ENCODE assay signal across 8 cellular contexts in genomic region chr9:137302176-137303030, GRCh38. TPM values are rescaled to one million over a fixed set of nuclear protein-coding genes. Genes with fewer than 3 reads are reported as not detected.
DNase-seq lines count a peak whose midpoint lies in the region; ATAC-seq and TF ChIP-seq lines count a peak whose summit lies in the region.

Gene NRARP (minus strand): TSS chr9:137302271. CDS start chr9:137301928, 343 bp downstream.

- H3K4me1 Mint-ChIP-seq in activated naive CD8-positive, alpha-beta T cell treated with anti-CD3 and anti-CD28 coated beads, Interleukin-2, amount 50 U/mL, for 24 hours = peaks cover 23% of the 10 kb centered on the region

- WGBS in psoas muscle, 3 donors = 9 to 18% (median 14%) methylated on average over 50 to 121 of the region's 121 CpGs
- 5% methylated on average over 119 of the region's 121 CpGs for WGBS in urinary bladder

- H3K9me2 ChIP-seq in HCT116 (ENCODE audit: insufficient read depth) = no peaks in the 10 kb centered on the region

- H3K27me3 Mint-ChIP-seq in activated naive CD8-positive, alpha-beta T cell treated with anti-CD3 and anti-CD28 coated beads, Interleukin-2, amount 50 U/mL, for 24 hours = peaks cover 17% of the 10 kb centered on the region

- TF ChIP-seq RAD21 in HCT116 (IDR thresholded peaks at IDR 0.05; ENCODE audit: low read depth) = no peak

- peak within 1 kb of the TSS; percentile 35 for H3K27ac Mint-ChIP-seq in activated naive CD8-positive, alpha-beta T cell treated with anti-CD3 and anti-CD28 coated beads, Interleukin-2, amount 50 U/mL, for 24 hours

- RAD21 ChIA-PET in HCT116 (lab: Charles Lee; ENCODE audit: low non-redundant PET in 1 of 2, low total read pairs in 2 of 2, uncharacterized antibody in 2 of 2, unreplicated experiment in 2 of 2) = interaction anchor here (0.5 to 0.9 kb wide), 2 partner anchors 15 to 103 kb away, joined by 3 read pairs; no protein-coding TSS in a partner anchor

- H3K9me3 ChIP-seq in HCT116 (ENCODE audit: control insufficient read depth in 1 of 2, insufficient read depth in 1 of 2, low read depth in 1 of 2, low read length in 2 of 2) (no peaks in the 10 kb centered on the region), psoas muscle (no peaks in the 10 kb centered on the region)

- intact Hi-C loops in HCT116 (cut with micrococcal nuclease) (no loop called here), left ventricle myocardium superior (cut with micrococcal nuclease) (no loop called here), psoas muscle (cut with DNase I) (no loop called here)

- H3K27ac ChIP-seq in HCT116 (ENCODE audit: low read depth, low read length) (peak within 1 kb of the TSS; percentile 78), psoas muscle (peak within 1 kb of the TSS; percentile 69), urinary bladder (ENCODE audit: low read depth) (peak within 1 kb of the TSS; percentile 44)

- H3K36me3 ChIP-seq in HCT116 (ENCODE audit: control insufficient read depth in 1 of 2, insufficient read depth in 2 of 2, low read length in 2 of 2) = no peaks in the 10 kb centered on the region
- H3K36me3 ChIP-seq in psoas muscle (ENCODE audit: insufficient read depth in 1 of 2, low read depth in 1 of 2) = no peaks in the 10 kb centered on the region
- no peaks in the 10 kb centered on the region for H3K36me3 ChIP-seq in urinary bladder (ENCODE audit: insufficient read depth)

- H3K4me1 ChIP-seq in HCT116 (ENCODE audit: control insufficient read depth in 1 of 2, insufficient read depth in 2 of 2, low read length in 2 of 2) (peaks cover 18 to 62% of the 10 kb centered on the region in 2 experiments), psoas muscle (peaks cover 33% of the 10 kb centered on the region), urinary bladder (ENCODE audit: insufficient read depth) (peaks cover 4% of the 10 kb centered on the region)

- DNase-seq in GM10266 (ENCODE audit: extremely low spot score) (peak; percentile 98), HCT116 (ENCODE audit: low read depth, low spot score) (peak; percentile 60), NB4 (ENCODE audit: low read depth) (peak; percentile 86), SW 1271 (lab: John Stamatoyannopoulos, UW) (peak; percentile 33 to 80), left ventricle myocardium superior (peak; percentile 96), psoas muscle (peak; percentile 84 to 86)
- DNase-seq in activated naive CD8-positive, alpha-beta T cell treated with anti-CD3 and anti-CD28 coated beads, Interleukin-2, amount 50 U/mL, for 24 hours = peak; percentile 93

- H3K79me2 ChIP-seq in HCT116 (ENCODE audit: insufficient read depth, low read length) = peaks cover 17% of the 10 kb centered on the region

- POLR2A ChIA-PET in HCT116 (lab: Charles Lee) = interaction anchor here (0.5 to 2.1 kb wide), 8 partner anchors 9 to 151 kb away, joined by 3 to 24 read pairs (median 4); no protein-coding TSS in a partner anchor

- CTCF ChIA-PET in HCT116 (lab: Charles Lee) = interaction anchor here (0.7 to 2.1 kb wide), 17 partner anchors 8 to 250 kb away, joined by 3 to 16 read pairs (median 4); partner anchors contain the start of genes EXD3, MRPL41, NELFB and NOXA1

- TF ChIP-seq CTCF in GM10266 (IDR thresholded peaks at IDR 0.05; ENCODE audit: control insufficient read depth, insufficient read depth, low read depth, missing control alignments) (peak; percentile 45), HCT116 (IDR thresholded peaks at IDR 0.05 in 2 of 3, conservative IDR thresholded peaks at IDR 0.05 in 1 of 3; ENCODE audit: borderline replicate concordance in 1 of 3, insufficient read depth in 1 of 3, low read depth in 2 of 3, low read length in 2 of 3) (peak in 2 of 3 experiments; percentile 47 to 57; a peak in 4 of 6 replicates), NB4 (IDR thresholded peaks at IDR 0.05; ENCODE audit: low read depth, low read length) (peak; percentile 12), psoas muscle (IDR thresholded peaks at IDR 0.05) (peak; percentile 57)

- peak within 1 kb of the TSS; percentile 97 for H3K4me2 ChIP-seq in HCT116 (ENCODE audit: low read length)

- H3K4me3 Mint-ChIP-seq in activated naive CD8-positive, alpha-beta T cell treated with anti-CD3 and anti-CD28 coated beads, Interleukin-2, amount 50 U/mL, for 24 hours = peak within 1 kb of the TSS; percentile 79

- no peaks in the 10 kb centered on the region for H3K9me3 Mint-ChIP-seq in activated naive CD8-positive, alpha-beta T cell treated with anti-CD3 and anti-CD28 coated beads, Interleukin-2, amount 50 U/mL, for 24 hours

- no peaks in the 10 kb centered on the region for H3K27me3 ChIP-seq in HCT116 (ENCODE audit: insufficient read depth, low read length)
- H3K27me3 ChIP-seq in psoas muscle (ENCODE audit: insufficient read depth in 3 of 3, low read length in 2 of 3) = peaks cover 0 to 68% (median 15%) of the 10 kb centered on the region in 3 donors

- H3K4me3 ChIP-seq in HCT116 (replicated peaks in 1 of 2; ENCODE audit: low read depth in 1 of 2, low read length in 2 of 2) (peak within 1 kb of the TSS; percentile 51 to 69), NB4 (ENCODE audit: low read depth, low read length) (peak within 1 kb of the TSS; percentile 55), psoas muscle (peak within 1 kb of the TSS; percentile 66), urinary bladder (ENCODE audit: low read depth, low read length) (peak within 1 kb of the TSS; percentile 57)

- BruUV-seq in HCT116 (replicated peaks; lab: Mats Ljungman, UMichigan) = no TSS peak

- H4K20me1 ChIP-seq in HCT116 (ENCODE audit: insufficient read depth) = peaks cover 2% of the 10 kb centered on the region; the same call in 1 of the 2 replicates

- peak within 1 kb of the TSS; percentile 73 for H3K9ac ChIP-seq in HCT116 (ENCODE audit: low read length)

- peaks cover 2% of the 10 kb centered on the region for H3K36me3 Mint-ChIP-seq in activated naive CD8-positive, alpha-beta T cell treated with anti-CD3 and anti-CD28 coated beads, Interleukin-2, amount 50 U/mL, for 24 hours (ENCODE audit: low read depth)

- H2AFZ ChIP-seq in HCT116 (ENCODE audit: low read depth, low read length, poor library complexity, severe bottlenecking) = no peak within 1 kb of the TSS

- TF ChIP-seq POLR2A in HCT116 (IDR thresholded peaks at IDR 0.05; ENCODE audit: borderline replicate concordance, extremely low read depth, insufficient read depth, insufficient read length) (peak; percentile 94), NB4 (IDR thresholded peaks at IDR 0.05; ENCODE audit: extremely low read depth, insufficient read length) (peak; percentile 54)

- ATAC-seq in HCT116 (peak; percentile 76), left ventricle myocardium superior (peak; percentile 80), psoas muscle (peak; percentile 47 to 74 (median 60))
- peak; percentile 58 for ATAC-seq in activated naive CD8-positive, alpha-beta T cell treated with anti-CD3 and anti-CD28 coated beads, Interleukin-2, amount 50 U/mL, for 24 hours

TF ChIP-seq in HCT116, 20 proteins besides CTCF, POLR2A, EP300 and RAD21 (continues in another document):
- TF ChIP-seq JUND (IDR thresholded peaks at IDR 0.05) = no peak
- no peak for TF ChIP-seq ELF1 (IDR thresholded peaks at IDR 0.05; ENCODE audit: borderline replicate concordance, low read depth)
- no peak for TF ChIP-seq ZNF274 (IDR thresholded peaks at IDR 0.05; ENCODE audit: low read depth, low read length)
- TF ChIP-seq SIN3A (IDR thresholded peaks at IDR 0.05; ENCODE audit: low read depth) = no peak
- no peak for TF ChIP-seq CBX3 (IDR thresholded peaks at IDR 0.05; ENCODE audit: low read depth)
- no peak for TF ChIP-seq EZH2phosphoT487 (IDR thresholded peaks at IDR 0.05; ENCODE audit: borderline replicate concordance)
- no peak for TF ChIP-seq CEBPB (IDR thresholded peaks at IDR 0.05; ENCODE audit: low read depth)
- no peak for TF ChIP-seq ATF3 (IDR thresholded peaks at IDR 0.05)
- TF ChIP-seq ZFX (IDR thresholded peaks at IDR 0.05) = peak; percentile 61; the same call in 1 of the 2 replicates
- no peak for TF ChIP-seq SP1 (IDR thresholded peaks at IDR 0.05; ENCODE audit: low read depth)
- peak; percentile 78 for TF ChIP-seq YY1 (IDR thresholded peaks at IDR 0.05; ENCODE audit: extremely low read depth, insufficient replicate concordance, low read depth, low read length)
- no peak for TF ChIP-seq TCF7L2 (IDR thresholded peaks at IDR 0.05; ENCODE audit: borderline replicate concordance, extremely low read depth, insufficient read depth, insufficient read length)
- no peak for TF ChIP-seq MAX (IDR thresholded peaks at IDR 0.05)
- no peak for TF ChIP-seq SRF (IDR thresholded peaks at IDR 0.05; ENCODE audit: low read depth)
- no peak for TF ChIP-seq EZH2 (IDR thresholded peaks at IDR 0.05)
- peak; percentile 92 for TF ChIP-seq POLR2AphosphoS5 (IDR thresholded peaks at IDR 0.05; ENCODE audit: low read depth, low read length)
- TF ChIP-seq FOSL1 (IDR thresholded peaks at IDR 0.05; ENCODE audit: low read depth) = no peak

RNA-seq across cellular contexts. Expression of gene NRARP, which starts in this region (rescaled TPM):
- total RNA-seq in HCT116 (2021; ENCODE audit: unreplicated experiment) (22.2 TPM), left ventricle myocardium superior (4.0 TPM), psoas muscle (1 to 10 TPM; 3.5 to 7.5 (median 5.3) TPM), urinary bladder (6.3 TPM)
- 5.9 and 7.2 TPM in 2 replicates for polyA plus RNA-seq in HCT116 (2012)
- polyA plus RNA-seq in psoas muscle (1 to 10 TPM in 1 of 3 donors, under 1 TPM in 2; 0.73 to 1.4 (median 0.91) TPM), urinary bladder (6.5 TPM)

Comparison
In these comparisons a context has a peak if more than half of its experiments do, and no peak if none do; other contexts are left out.
1. Peak in every context shown above with its lines: DNase-seq, ATAC-seq, H3K4me3 ChIP-seq and H3K27ac ChIP-seq.